ENCODE assay signal across 1 cellular context in the genomic region with DNA sequence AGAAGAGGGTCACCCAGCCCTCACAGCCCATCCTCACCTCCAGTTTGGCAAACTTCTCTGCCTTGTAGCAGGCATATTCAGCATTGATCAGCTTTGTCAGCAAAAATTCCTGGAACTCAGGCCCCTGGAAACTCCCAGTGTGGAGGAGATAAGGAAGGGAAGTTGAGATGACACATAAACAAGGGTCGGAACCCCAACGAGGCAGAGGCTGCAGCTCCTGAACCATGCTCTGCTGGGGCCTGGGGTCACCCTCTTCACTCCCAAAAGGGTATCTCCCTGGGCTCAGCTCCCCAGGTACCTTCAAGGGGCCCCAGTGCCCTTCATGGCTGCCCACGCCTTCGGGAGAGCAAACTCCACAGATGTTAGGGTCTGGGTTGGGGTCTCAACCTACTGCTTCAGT.
TF ChIP-seq lines count a peak whose summit lies in the region.

No MANE protein-coding gene starts in this region.

TF ChIP-seq in K562, 482 proteins besides CTCF, POLR2A, EP300 and RAD21 (continued from another document and continues in another):
- TF ChIP-seq ZNF232 (CRISPR knock-in tag; IDR thresholded peaks at IDR 0.05) (no peak), KAT7 (CRISPR knock-in tag; IDR thresholded peaks at IDR 0.05; ENCODE audit: borderline replicate concordance) (no peak), CXXC5 (CRISPR knock-in tag; IDR thresholded peaks at IDR 0.05) (peak; percentile 51), MAFF (IDR thresholded peaks at IDR 0.05; ENCODE audit: low read length) (peak; percentile 93), PHTF2 (CRISPR knock-in tag; IDR thresholded peaks at IDR 0.05) (no peak), ZNF253 (CRISPR knock-in tag; conservative IDR thresholded peaks at IDR 0.05) (no peak), PHF20 (IDR thresholded peaks at IDR 0.05; ENCODE audit: partially characterized antibody) (no peak), MTF1 (CRISPR knock-in tag; IDR thresholded peaks at IDR 0.05; ENCODE audit: borderline replicate concordance) (no peak), ZKSCAN8 (CRISPR knock-in tag; IDR thresholded peaks at IDR 0.05) (peak; percentile 49; the same call in 1 of the 2 replicates), ZNF551 (CRISPR knock-in tag; IDR thresholded peaks at IDR 0.05) (no peak), FOXK2 (conservative IDR thresholded peaks at IDR 0.05 in 1 of 2, IDR thresholded peaks at IDR 0.05 in 1 of 2; ENCODE audit: low read depth in 2 of 2) (peak; percentile 79 to 85), MTA2 (IDR thresholded peaks at IDR 0.05; ENCODE audit: low read depth) (peak; percentile 19; the same call in 1 of the 2 replicates), ARID3A (IDR thresholded peaks at IDR 0.05; ENCODE audit: borderline replicate concordance, low read depth, low read length) (0 out of 2 replicates have a peak, but pooled peaks have one; percentile 22), KLF13 (tag; IDR thresholded peaks at IDR 0.05; ENCODE audit: borderline replicate concordance, low read depth) (no peak), RFX1 (IDR thresholded peaks at IDR 0.05) (no peak), BCOR (IDR thresholded peaks at IDR 0.05) (no peak), ESRRB (CRISPR knock-in tag; IDR thresholded peaks at IDR 0.05; ENCODE audit: borderline replicate concordance) (no peak), ZNF699 (CRISPR knock-in tag; IDR thresholded peaks at IDR 0.05; ENCODE audit: insufficient replicate concordance) (peak; percentile 40), ZFP30 (CRISPR knock-in tag; IDR thresholded peaks at IDR 0.05; ENCODE audit: borderline replicate concordance) (no peak), CTCFL (IDR thresholded peaks at IDR 0.05; ENCODE audit: borderline replicate concordance, insufficient read depth, low read depth, low read length, poor library complexity, severe bottlenecking) (no peak), ZNF511 (CRISPR knock-in tag; IDR thresholded peaks at IDR 0.05) (no peak), CAMTA2 (CRISPR knock-in tag; conservative IDR thresholded peaks at IDR 0.05) (no peak), ZNF347 (CRISPR knock-in tag; IDR thresholded peaks at IDR 0.05; ENCODE audit: low read depth) (no peak), ZNF76 (CRISPR knock-in tag; IDR thresholded peaks at IDR 0.05; ENCODE audit: borderline replicate concordance) (no peak), CBX3 (IDR thresholded peaks at IDR 0.05; ENCODE audit: borderline replicate concordance in 1 of 2, low read length in 2 of 2) (no peak), HDAC2 (IDR thresholded peaks at IDR 0.05) (no peak; the same call in 1 of the 2 replicates)
- TF ChIP-seq, protein P1, sequence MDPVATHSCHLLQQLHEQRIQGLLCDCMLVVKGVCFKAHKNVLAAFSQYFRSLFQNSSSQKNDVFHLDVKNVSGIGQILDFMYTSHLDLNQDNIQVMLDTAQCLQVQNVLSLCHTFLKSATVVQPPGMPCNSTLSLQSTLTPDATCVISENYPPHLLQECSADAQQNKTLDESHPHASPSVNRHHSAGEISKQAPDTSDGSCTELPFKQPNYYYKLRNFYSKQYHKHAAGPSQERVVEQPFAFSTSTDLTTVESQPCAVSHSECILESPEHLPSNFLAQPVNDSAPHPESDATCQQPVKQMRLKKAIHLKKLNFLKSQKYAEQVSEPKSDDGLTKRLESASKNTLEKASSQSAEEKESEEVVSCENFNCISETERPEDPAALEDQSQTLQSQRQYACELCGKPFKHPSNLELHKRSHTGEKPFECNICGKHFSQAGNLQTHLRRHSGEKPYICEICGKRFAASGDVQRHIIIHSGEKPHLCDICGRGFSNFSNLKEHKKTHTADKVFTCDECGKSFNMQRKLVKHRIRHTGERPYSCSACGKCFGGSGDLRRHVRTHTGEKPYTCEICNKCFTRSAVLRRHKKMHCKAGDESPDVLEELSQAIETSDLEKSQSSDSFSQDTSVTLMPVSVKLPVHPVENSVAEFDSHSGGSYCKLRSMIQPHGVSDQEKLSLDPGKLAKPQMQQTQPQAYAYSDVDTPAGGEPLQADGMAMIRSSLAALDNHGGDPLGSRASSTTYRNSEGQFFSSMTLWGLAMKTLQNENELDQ (CRISPR knock-in tag; IDR thresholded peaks at IDR 0.05; ENCODE audit: borderline replicate concordance) = no peak
- TF ChIP-seq, protein P2, sequence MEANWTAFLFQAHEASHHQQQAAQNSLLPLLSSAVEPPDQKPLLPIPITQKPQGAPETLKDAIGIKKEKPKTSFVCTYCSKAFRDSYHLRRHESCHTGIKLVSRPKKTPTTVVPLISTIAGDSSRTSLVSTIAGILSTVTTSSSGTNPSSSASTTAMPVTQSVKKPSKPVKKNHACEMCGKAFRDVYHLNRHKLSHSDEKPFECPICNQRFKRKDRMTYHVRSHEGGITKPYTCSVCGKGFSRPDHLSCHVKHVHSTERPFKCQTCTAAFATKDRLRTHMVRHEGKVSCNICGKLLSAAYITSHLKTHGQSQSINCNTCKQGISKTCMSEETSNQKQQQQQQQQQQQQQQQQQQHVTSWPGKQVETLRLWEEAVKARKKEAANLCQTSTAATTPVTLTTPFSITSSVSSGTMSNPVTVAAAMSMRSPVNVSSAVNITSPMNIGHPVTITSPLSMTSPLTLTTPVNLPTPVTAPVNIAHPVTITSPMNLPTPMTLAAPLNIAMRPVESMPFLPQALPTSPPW (CRISPR knock-in tag; IDR thresholded peaks at IDR 0.05) = no peak
- TF ChIP-seq, protein P3, sequence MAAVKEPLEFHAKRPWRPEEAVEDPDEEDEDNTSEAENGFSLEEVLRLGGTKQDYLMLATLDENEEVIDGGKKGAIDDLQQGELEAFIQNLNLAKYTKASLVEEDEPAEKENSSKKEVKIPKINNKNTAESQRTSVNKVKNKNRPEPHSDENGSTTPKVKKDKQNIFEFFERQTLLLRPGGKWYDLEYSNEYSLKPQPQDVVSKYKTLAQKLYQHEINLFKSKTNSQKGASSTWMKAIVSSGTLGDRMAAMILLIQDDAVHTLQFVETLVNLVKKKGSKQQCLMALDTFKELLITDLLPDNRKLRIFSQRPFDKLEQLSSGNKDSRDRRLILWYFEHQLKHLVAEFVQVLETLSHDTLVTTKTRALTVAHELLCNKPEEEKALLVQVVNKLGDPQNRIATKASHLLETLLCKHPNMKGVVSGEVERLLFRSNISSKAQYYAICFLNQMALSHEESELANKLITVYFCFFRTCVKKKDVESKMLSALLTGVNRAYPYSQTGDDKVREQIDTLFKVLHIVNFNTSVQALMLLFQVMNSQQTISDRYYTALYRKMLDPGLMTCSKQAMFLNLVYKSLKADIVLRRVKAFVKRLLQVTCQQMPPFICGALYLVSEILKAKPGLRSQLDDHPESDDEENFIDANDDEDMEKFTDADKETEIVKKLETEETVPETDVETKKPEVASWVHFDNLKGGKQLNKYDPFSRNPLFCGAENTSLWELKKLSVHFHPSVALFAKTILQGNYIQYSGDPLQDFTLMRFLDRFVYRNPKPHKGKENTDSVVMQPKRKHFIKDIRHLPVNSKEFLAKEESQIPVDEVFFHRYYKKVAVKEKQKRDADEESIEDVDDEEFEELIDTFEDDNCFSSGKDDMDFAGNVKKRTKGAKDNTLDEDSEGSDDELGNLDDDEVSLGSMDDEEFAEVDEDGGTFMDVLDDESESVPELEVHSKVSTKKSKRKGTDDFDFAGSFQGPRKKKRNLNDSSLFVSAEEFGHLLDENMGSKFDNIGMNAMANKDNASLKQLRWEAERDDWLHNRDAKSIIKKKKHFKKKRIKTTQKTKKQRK (IDR thresholded peaks at IDR 0.05; ENCODE audit: borderline replicate concordance, low read depth, low read length) = no peak
- TF ChIP-seq, protein P4, sequence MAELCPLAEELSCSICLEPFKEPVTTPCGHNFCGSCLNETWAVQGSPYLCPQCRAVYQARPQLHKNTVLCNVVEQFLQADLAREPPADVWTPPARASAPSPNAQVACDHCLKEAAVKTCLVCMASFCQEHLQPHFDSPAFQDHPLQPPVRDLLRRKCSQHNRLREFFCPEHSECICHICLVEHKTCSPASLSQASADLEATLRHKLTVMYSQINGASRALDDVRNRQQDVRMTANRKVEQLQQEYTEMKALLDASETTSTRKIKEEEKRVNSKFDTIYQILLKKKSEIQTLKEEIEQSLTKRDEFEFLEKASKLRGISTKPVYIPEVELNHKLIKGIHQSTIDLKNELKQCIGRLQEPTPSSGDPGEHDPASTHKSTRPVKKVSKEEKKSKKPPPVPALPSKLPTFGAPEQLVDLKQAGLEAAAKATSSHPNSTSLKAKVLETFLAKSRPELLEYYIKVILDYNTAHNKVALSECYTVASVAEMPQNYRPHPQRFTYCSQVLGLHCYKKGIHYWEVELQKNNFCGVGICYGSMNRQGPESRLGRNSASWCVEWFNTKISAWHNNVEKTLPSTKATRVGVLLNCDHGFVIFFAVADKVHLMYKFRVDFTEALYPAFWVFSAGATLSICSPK (IDR thresholded peaks at IDR 0.05; ENCODE audit: borderline replicate concordance) = no peak
- TF ChIP-seq, protein P5, sequence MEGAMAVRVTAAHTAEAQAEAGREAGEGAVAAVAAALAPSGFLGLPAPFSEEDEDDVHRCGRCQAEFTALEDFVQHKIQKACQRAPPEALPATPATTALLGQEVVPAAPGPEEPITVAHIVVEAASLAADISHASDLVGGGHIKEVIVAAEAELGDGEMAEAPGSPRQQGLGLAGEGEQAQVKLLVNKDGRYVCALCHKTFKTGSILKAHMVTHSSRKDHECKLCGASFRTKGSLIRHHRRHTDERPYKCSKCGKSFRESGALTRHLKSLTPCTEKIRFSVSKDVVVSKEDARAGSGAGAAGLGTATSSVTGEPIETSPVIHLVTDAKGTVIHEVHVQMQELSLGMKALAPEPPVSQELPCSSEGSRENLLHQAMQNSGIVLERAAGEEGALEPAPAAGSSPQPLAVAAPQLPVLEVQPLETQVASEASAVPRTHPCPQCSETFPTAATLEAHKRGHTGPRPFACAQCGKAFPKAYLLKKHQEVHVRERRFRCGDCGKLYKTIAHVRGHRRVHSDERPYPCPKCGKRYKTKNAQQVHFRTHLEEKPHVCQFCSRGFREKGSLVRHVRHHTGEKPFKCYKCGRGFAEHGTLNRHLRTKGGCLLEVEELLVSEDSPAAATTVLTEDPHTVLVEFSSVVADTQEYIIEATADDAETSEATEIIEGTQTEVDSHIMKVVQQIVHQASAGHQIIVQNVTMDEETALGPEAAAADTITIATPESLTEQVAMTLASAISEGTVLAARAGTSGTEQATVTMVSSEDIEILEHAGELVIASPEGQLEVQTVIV (CRISPR knock-in tag; IDR thresholded peaks at IDR 0.05; ENCODE audit: borderline replicate concordance) = no peak
- TF ChIP-seq, protein P6, sequence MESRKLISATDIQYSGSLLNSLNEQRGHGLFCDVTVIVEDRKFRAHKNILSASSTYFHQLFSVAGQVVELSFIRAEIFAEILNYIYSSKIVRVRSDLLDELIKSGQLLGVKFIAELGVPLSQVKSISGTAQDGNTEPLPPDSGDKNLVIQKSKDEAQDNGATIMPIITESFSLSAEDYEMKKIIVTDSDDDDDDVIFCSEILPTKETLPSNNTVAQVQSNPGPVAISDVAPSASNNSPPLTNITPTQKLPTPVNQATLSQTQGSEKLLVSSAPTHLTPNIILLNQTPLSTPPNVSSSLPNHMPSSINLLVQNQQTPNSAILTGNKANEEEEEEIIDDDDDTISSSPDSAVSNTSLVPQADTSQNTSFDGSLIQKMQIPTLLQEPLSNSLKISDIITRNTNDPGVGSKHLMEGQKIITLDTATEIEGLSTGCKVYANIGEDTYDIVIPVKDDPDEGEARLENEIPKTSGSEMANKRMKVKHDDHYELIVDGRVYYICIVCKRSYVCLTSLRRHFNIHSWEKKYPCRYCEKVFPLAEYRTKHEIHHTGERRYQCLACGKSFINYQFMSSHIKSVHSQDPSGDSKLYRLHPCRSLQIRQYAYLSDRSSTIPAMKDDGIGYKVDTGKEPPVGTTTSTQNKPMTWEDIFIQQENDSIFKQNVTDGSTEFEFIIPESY (CRISPR knock-in tag; IDR thresholded peaks at IDR 0.05) = no peak
- TF ChIP-seq, protein P7, sequence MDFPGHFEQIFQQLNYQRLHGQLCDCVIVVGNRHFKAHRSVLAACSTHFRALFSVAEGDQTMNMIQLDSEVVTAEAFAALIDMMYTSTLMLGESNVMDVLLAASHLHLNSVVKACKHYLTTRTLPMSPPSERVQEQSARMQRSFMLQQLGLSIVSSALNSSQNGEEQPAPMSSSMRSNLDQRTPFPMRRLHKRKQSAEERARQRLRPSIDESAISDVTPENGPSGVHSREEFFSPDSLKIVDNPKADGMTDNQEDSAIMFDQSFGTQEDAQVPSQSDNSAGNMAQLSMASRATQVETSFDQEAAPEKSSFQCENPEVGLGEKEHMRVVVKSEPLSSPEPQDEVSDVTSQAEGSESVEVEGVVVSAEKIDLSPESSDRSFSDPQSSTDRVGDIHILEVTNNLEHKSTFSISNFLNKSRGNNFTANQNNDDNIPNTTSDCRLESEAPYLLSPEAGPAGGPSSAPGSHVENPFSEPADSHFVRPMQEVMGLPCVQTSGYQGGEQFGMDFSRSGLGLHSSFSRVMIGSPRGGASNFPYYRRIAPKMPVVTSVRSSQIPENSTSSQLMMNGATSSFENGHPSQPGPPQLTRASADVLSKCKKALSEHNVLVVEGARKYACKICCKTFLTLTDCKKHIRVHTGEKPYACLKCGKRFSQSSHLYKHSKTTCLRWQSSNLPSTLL (IDR thresholded peaks at IDR 0.05) = no peak
